12 cellular contexts compared by ENCODE assay signal in the genomic region with DNA sequence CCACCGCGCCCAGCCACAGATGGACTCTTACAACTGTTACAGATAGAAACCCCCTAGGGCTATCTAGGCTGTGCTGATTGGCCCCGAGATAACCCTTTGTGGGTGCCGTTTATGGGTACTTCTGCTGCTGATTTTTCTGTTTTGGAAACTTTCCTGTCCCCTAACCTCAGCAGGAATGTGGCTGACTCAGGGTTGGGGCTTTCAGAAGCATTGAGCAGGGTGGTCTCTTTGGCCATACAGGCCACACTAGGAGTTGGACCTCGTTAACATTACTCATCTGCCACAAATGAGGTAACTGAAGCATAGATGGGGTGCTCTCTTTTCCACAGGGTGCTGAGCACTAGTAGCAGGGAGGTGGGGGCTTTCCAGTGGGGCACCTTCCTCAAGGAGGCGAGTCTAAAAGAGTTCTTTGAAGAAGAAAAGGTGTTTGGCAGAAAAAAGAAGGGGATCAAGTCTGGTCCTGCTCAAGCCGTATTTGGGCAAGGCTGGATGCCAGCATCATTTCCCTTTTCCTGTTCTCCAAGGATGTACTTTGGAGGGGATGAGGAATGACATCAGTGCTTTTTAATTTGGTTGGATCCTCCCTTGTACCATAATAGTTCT. TPM values are rescaled to one million over a fixed set of nuclear protein-coding genes. Genes with fewer than 3 reads are reported as not detected.
DNase-seq lines count a peak whose midpoint lies in the region; ATAC-seq and TF ChIP-seq lines count a peak whose summit lies in the region.
"Had no signal": no experiment of that assay in that cellular context is flagged by ENCODE, and none has a peak within 500 bp of the region (broad histone marks: within the 10 kb centered on the region; RNA-seq: fewer than 3 reads in every experiment).

No MANE protein-coding gene starts in this region.

- DNase-seq in activated T-cell treated with anti-CD3 and anti-CD28 coated beads, Interleukin-2, amount 50 U/mL, for 24 hours, result no peak
- DNase-seq in activated T-cell treated with anti-CD3 and anti-CD28 coated beads for 4 hours (no peak), dermis blood vessel endothelial cell (peak; percentile 5), ACHN (no peak), sigmoid colon (no peak)
- DNase-seq in activated CD4-positive, alpha-beta T cell treated with anti-CD3 and anti-CD28 coated beads, Interleukin-2, amount 50 U/mL, for 48 hours, result peak; percentile 43 to 51
- DNase-seq in stimulated activated naive CD8-positive, alpha-beta T cell treated with anti-CD3 and anti-CD28 coated beads, Interleukin-15, Interleukin-2, amounts not matched to agents 100 U/mL and 50 U/mL, for 24 hours, result peak; percentile 60
- DNase-seq: activated effector memory CD4-positive, alpha-beta T cell treated with Interleukin-2 at 50 U/mL for 16 hours; NCI-H2029 treated with DMSO at 0.1 percent for 48 hours; right cardiac atrium had no signal

- WGBS in sigmoid colon, 2 donors, result 85 to 86% methylated on average over 7 of the region's 7 CpGs

- no peaks in the 10 kb centered on the region for H3K27me3 Mint-ChIP-seq in activated T-cell treated with anti-CD3 and anti-CD28 coated beads, Interleukin-2, amount 50 U/mL, for 24 hours

- H3K4me1 ChIP-seq in sigmoid colon, result peaks cover 0 to 4% (median 0%) of the 10 kb centered on the region in 4 donors

- in situ Hi-C loops in ACHN (cut with HindIII; ENCODE audit: low pct_ligation_motif_present, low pct_unique_long_range_greater_than_20kb, low sequenced_read_pairs), result no loop called here

- H3K9me3 ChIP-seq in sigmoid colon, result no peaks in the 10 kb centered on the region

- peaks cover 54 to 99% (median 78%) of the 10 kb centered on the region in 4 donors for H3K36me3 ChIP-seq in sigmoid colon

- H3K36me3 Mint-ChIP-seq in activated T-cell treated with anti-CD3 and anti-CD28 coated beads, Interleukin-2, amount 50 U/mL, for 24 hours (ENCODE audit: low read depth), result peaks cover 97% of the 10 kb centered on the region

- intact Hi-C loops in sigmoid colon (cut with DNase I), result no loop called here

- no peaks in the 10 kb centered on the region for H3K9me3 Mint-ChIP-seq in activated T-cell treated with anti-CD3 and anti-CD28 coated beads, Interleukin-2, amount 50 U/mL, for 24 hours

- H3K27ac ChIP-seq in sigmoid colon, result no peak overlapping the region

- peaks cover 89% of the 10 kb centered on the region for H3K4me1 Mint-ChIP-seq in activated T-cell treated with anti-CD3 and anti-CD28 coated beads, Interleukin-2, amount 50 U/mL, for 24 hours (ENCODE audit: low read depth)

- peak overlapping the region; percentile 95 for H3K27ac Mint-ChIP-seq in activated T-cell treated with anti-CD3 and anti-CD28 coated beads, Interleukin-2, amount 50 U/mL, for 24 hours

- no peak for TF ChIP-seq POLR2A in sigmoid colon (IDR thresholded peaks at IDR 0.05)

- H3K4me3 Mint-ChIP-seq in activated T-cell treated with anti-CD3 and anti-CD28 coated beads, Interleukin-2, amount 50 U/mL, for 24 hours, result peak overlapping the region; percentile 82

- no peak overlapping the region for H3K4me3 ChIP-seq in sigmoid colon

- TF ChIP-seq CTCF in sigmoid colon (IDR thresholded peaks at IDR 0.05), result no peak

- H3K27me3 ChIP-seq in sigmoid colon, result no peaks in the 10 kb centered on the region

- TF ChIP-seq EP300 in sigmoid colon (IDR thresholded peaks at IDR 0.05), result no peak

- ATAC-seq in stimulated activated naive CD8-positive, alpha-beta T cell treated with anti-CD3 and anti-CD28 coated beads, Interleukin-15, Interleukin-2, amounts not matched to agents 100 U/mL and 50 U/mL, for 24 hours, result peak; percentile 83
- no peak for ATAC-seq in GM21737 (IDR thresholded peaks at IDR 0.05; ENCODE audit: unreplicated experiment)
- ATAC-seq: HCT116, right cardiac atrium had no signal

RNA-seq across cellular contexts. Expression of gene ZSCAN25, which starts 6.4 kb away (rescaled TPM):
- total RNA-seq in dermis blood vessel endothelial cell (14.8 and 17.9 TPM in 2 replicates), sigmoid colon (10 to 100 TPM; 10.7 to 19.9 (median 14.9) TPM)
- polyA plus RNA-seq in sigmoid colon, result 1 to 10 TPM; 3.6 to 7.2 (median 3.9) TPM

RNA-seq across cellular contexts. Expression of gene TMEM225B, which starts 25.1 kb away (rescaled TPM):
- total RNA-seq in dermis blood vessel endothelial cell (0.09 and 0.17 TPM in 2 replicates), sigmoid colon (1 to 10 TPM in 1 of 4 donors, under 1 TPM in 1, not detected in 2; 0.41 to 1.8 TPM)
- under 1 TPM in 1 of 3 donors, not detected in 2; 0.38 TPM for polyA plus RNA-seq in sigmoid colon

RNA-seq across cellular contexts. Expression of gene CYP3A5, which starts 56.6 kb away (rescaled TPM):
- total RNA-seq in dermis blood vessel endothelial cell, result not detected in 2 replicates
- total RNA-seq in sigmoid colon, result 1 to 10 TPM in 3 of 4 donors, under 1 TPM in 1; 0.54 to 7.5 (median 3.4) TPM
- polyA plus RNA-seq in sigmoid colon, result 10 to 100 TPM; 13.2 to 36.1 (median 13.6) TPM

Comparison
In these comparisons a context has a peak if more than half of its experiments do, and no peak if none do; other contexts are left out.
1. DNase-seq: peak in activated CD4-positive, alpha-beta T cell treated with anti-CD3 and anti-CD28 coated beads, Interleukin-2, amount 50 U/mL, for 48 hours (2 of 2), dermis blood vessel endothelial cell (single experiment) and stimulated activated naive CD8-positive, alpha-beta T cell treated with anti-CD3 and anti-CD28 coated beads, Interleukin-15, Interleukin-2, amounts not matched to agents 100 U/mL and 50 U/mL, for 24 hours (single experiment); none in activated T-cell treated with anti-CD3 and anti-CD28 coated beads, Interleukin-2, amount 50 U/mL, for 24 hours (single experiment), activated T-cell treated with anti-CD3 and anti-CD28 coated beads for 4 hours (single experiment), ACHN (single experiment) and sigmoid colon (single experiment).